Comparison of ENCODE assay signal across 7 cellular contexts in genomic region chrX:53824686-53825085, GRCh38.
"Had no signal": no experiment of that assay in that cellular context is flagged by ENCODE, and none has a peak within 500 bp of the region (broad histone marks: within the 10 kb centered on the region; RNA-seq: fewer than 3 reads in every experiment).

No MANE protein-coding gene starts in this region.

- FAIRE-seq: G401.6, GM12878, GM12892, GM18507, GM19239 had no signal

- DNase-seq: GDM1, GF-D8 had no signal

- ATAC-seq: GM12878 had no signal

- H3K4me3 ChIP-seq: GM12878 had no signal
